In genomic region chr14:34755215-34755614, GRCh38 we compare ENCODE assay signal across 27 cellular contexts.
"Had no signal": no experiment of that assay in that cellular context is flagged by ENCODE, and none has a peak within 500 bp of the region (broad histone marks: within the 10 kb centered on the region; RNA-seq: fewer than 3 reads in every experiment).

No MANE protein-coding gene starts in this region.

- H3K27ac ChIP-seq: colonic mucosa, esophagus muscularis mucosa, foreskin keratinocyte, gastroesophageal sphincter, heart left ventricle, hepatocyte, left lung, parathyroid adenoma, thoracic aorta, tibial nerve, upper lobe of left lung had no signal

- H3K9ac ChIP-seq: parathyroid adenoma had no signal

- H3K9me3 ChIP-seq: colonic mucosa, esophagus muscularis mucosa, gastroesophageal sphincter, heart left ventricle, left lung, thoracic aorta, tibial nerve, upper lobe of left lung had no signal

- H3K4me3 ChIP-seq: colonic mucosa, esophagus muscularis mucosa, gastroesophageal sphincter, heart left ventricle, hepatocyte, left lung, smooth muscle cell, thoracic aorta, tibial nerve, upper lobe of left lung had no signal

- H3K4me1 Mint-ChIP-seq: neural crest cell had no signal

- H3K9me3 Mint-ChIP-seq: dendritic cell treated with granulocyte-macrophage colony-stimulating factor and Interleukin-4, amounts not matched to agents 40 ng/mL and 50 ng/mL, for 4 days; naive thymus-derived CD8-positive, alpha-beta T cell; neural crest cell had no signal

- ATAC-seq: foreskin keratinocyte; gastroesophageal sphincter; heart left ventricle; left cardiac atrium; left lung; naive thymus-derived CD8-positive, alpha-beta T cell; sciatic nerve had no signal

- DNase-seq: colonic mucosa; effector CD8-positive, alpha-beta T cell; foreskin keratinocyte; heart left ventricle; left cardiac atrium; left lung; mesendoderm; midbrain; naive thymus-derived CD8-positive, alpha-beta T cell; stimulated activated CD4-positive, alpha-beta T cell treated with anti-CD3 and anti-CD28 coated beads, Interleukin-12 subunit alpha, Interleukin-12 subunit beta, amount 100 ng/mL, for 4 hours; stimulated activated CD4-positive, alpha-beta T cell treated with anti-CD3 and anti-CD28 coated beads, Interleukin-1b, Interleukin-23, amount 100 ng/mL, for 48 hours; stimulated activated CD4-positive, alpha-beta T cell treated with anti-CD3 and anti-CD28 coated beads, Interleukin-4, amount 100 ng/mL, for 1 hour; stimulated activated CD8-positive, alpha-beta memory T cell treated with anti-CD3 and anti-CD28 coated beads, Interleukin-4, amount 100 ng/mL, for 48 hours; stimulated activated naive CD4-positive, alpha-beta T cell; substantia nigra; upper lobe of left lung had no signal

- H3K27me3 Mint-ChIP-seq: dendritic cell treated with granulocyte-macrophage colony-stimulating factor and Interleukin-4, amounts not matched to agents 40 ng/mL and 50 ng/mL, for 4 days; naive thymus-derived CD8-positive, alpha-beta T cell; progenitor cell of endocrine pancreas had no signal

- H3K4me3 Mint-ChIP-seq: dendritic cell treated with granulocyte-macrophage colony-stimulating factor and Interleukin-4, amounts not matched to agents 40 ng/mL and 50 ng/mL, for 4 days; naive thymus-derived CD8-positive, alpha-beta T cell; neural crest cell had no signal

- H3K4me1 ChIP-seq: colonic mucosa, esophagus muscularis mucosa, foreskin keratinocyte, gastroesophageal sphincter, heart left ventricle, left lung, parathyroid adenoma, tibial nerve, upper lobe of left lung had no signal

- H3K36me3 ChIP-seq: colonic mucosa had no signal

- H3K27ac Mint-ChIP-seq: dendritic cell treated with granulocyte-macrophage colony-stimulating factor and Interleukin-4, amounts not matched to agents 40 ng/mL and 50 ng/mL, for 4 days; progenitor cell of endocrine pancreas had no signal
